In genomic region chr11:108836541-108836940, GRCh38 we compare ENCODE assay signal across 32 cellular contexts.
"Had no signal": no experiment of that assay in that cellular context is flagged by ENCODE, and none has a peak within 500 bp of the region (broad histone marks: within the 10 kb centered on the region; RNA-seq: fewer than 3 reads in every experiment).

No MANE protein-coding gene starts in this region.

- H3K36me3 ChIP-seq: adrenal gland, cardiac muscle cell had no signal

- DNase-seq: activated B cell treated with CpG ODN at 0.5 μM for 24 hours; activated CD4-positive, alpha-beta memory T cell treated with anti-CD3 and anti-CD28 coated beads, Interleukin-2, amount 10 ng/mL, durations not matched to agents 7 days and 5 days; activated CD4-positive, alpha-beta T cell treated with anti-CD3 and anti-CD28 coated beads for 1 hour; activated CD4-positive, alpha-beta T cell treated with anti-CD3 and anti-CD28 coated beads for 36 hours; activated CD4-positive, alpha-beta T cell treated with anti-CD3 and anti-CD28 coated beads for 48 hours; activated CD4-positive, alpha-beta T cell treated with anti-CD3 and anti-CD28 coated beads, Interleukin-2, amount 10 ng/mL, durations not matched to agents 7 days and 5 days; activated CD4-positive, alpha-beta T cell treated with anti-CD3 and anti-CD28 coated beads, Interleukin-2, amount 50 U/mL, for 48 hours; activated CD8-positive, alpha-beta memory T cell treated with anti-CD3 and anti-CD28 coated beads for 24 hours; activated CD8-positive, alpha-beta memory T cell treated with anti-CD3 and anti-CD28 coated beads, Interleukin-2, amount 10 ng/mL, durations not matched to agents 7 days and 5 days; activated CD8-positive, alpha-beta memory T cell treated with anti-CD3 and anti-CD28 coated beads, Interleukin-2, amount 50 U/mL, for 48 hours; activated CD8-positive, alpha-beta T cell treated with anti-CD3 and anti-CD28 coated beads, Interleukin-2, amount 10 ng/mL, durations not matched to agents 7 days and 5 days; activated effector memory CD4-positive, alpha-beta T cell treated with anti-CD3 and anti-CD28 coated beads, Interleukin-2, amount 50 U/mL, for 16 hours; activated gamma-delta T cell treated with Interleukin-2 at 50 U/mL for 16 hours; activated naive CD4-positive, alpha-beta T cell; activated naive CD4-positive, alpha-beta T cell treated with anti-CD3 and anti-CD28 coated beads for 36 hours; activated naive CD4-positive, alpha-beta T cell treated with anti-CD3 and anti-CD28 coated beads, Interleukin-2, amount 50 U/mL, for 16 hours; activated naive CD8-positive, alpha-beta T cell treated with anti-CD3 and anti-CD28 coated beads for 36 hours; activated T-cell treated with anti-CD3 and anti-CD28 coated beads, Interleukin-2, amount 50 U/mL, for 24 hours; activated T-cell treated with anti-CD3 and anti-CD28 coated beads, Interleukin-2, amount 50 U/mL, for 48 hours; adrenal gland; amygdala; anterior cingulate cortex; caudate nucleus; cerebellar nuclear complex; T-helper 1 cell; T-helper 2 cell; T-helper 9 cell had no signal

- H3K4me3 ChIP-seq: adrenal gland, ascending aorta, cardiac muscle cell had no signal

- H3K27me3 ChIP-seq: adrenal gland, ascending aorta, cardiac muscle cell had no signal

- H3K4me1 ChIP-seq: ascending aorta had no signal

- FAIRE-seq: bronchial epithelial cell, TTC549 had no signal

- H3K9me3 ChIP-seq: adrenal gland, ascending aorta had no signal

- H3K27ac ChIP-seq: adrenal gland, ascending aorta, cardiac muscle cell, VCaP had no signal
